In the genomic region with DNA sequence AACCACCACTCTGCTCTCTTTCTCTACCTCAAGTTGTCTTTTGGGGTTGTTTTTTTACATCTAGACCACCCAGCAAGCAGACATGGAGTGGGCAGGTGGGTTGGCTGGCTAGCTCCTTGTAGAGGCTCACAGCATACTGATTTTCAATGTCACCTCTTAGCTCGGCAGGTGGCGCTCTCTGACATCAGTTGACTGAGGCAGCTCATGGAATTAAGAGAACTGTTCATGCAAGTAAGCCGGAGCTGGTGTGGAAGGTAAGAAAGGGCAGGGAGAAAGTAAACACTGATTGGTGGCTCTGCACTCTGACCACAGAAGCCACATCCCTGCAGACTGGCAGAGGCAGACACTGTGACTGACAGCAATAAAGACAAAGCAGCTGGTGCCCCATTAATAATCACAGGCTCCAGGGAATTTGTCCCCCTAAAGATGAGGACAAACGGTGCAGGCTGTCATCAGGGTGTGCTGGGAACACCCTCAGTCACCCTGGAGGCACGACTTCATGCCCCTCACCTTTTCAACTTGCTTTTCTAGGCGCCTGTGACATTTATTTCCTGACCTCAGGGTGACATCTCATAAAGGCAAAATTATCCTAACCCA, we compare ENCODE assay signal across 8 cellular contexts.
A peak's percentile ranks its signal among the peaks of the same experiment; 100 is the strongest.
DNase-seq lines count a peak whose midpoint lies in the region; ATAC-seq and TF ChIP-seq lines count a peak whose summit lies in the region.

No MANE protein-coding gene starts in this region.

- DNase-seq in HUDEP-2 (lab: John Stamatoyannopoulos, UW; ENCODE audit: unreplicated experiment in 76 of 76): peak in 40 of 76 experiments; percentile 3 to 61 (median 22)
- peak; percentile 96 for DNase-seq in NCI-H82 (lab: John Stamatoyannopoulos, UW)
- peak; percentile 46 for DNase-seq in astrocyte of the hippocampus (ENCODE audit: low read depth, low spot score)
- DNase-seq in islet precursor cell: peak; percentile 93
- DNase-seq in stimulated activated naive CD8-positive, alpha-beta T cell treated with anti-CD3 and anti-CD28 coated beads, Interleukin-15, amount 100 ng/mL, for 72 hours: peak; percentile 8 to 30

- ATAC-seq in GM18870 (IDR thresholded peaks at IDR 0.05; ENCODE audit: unreplicated experiment): peak; percentile 79
- peak; percentile 43 for ATAC-seq in stimulated activated naive CD8-positive, alpha-beta T cell treated with anti-CD3 and anti-CD28 coated beads, Interleukin-15, amount 100 ng/mL, for 72 hours
- ATAC-seq in HG02938 (IDR thresholded peaks at IDR 0.05; ENCODE audit: unreplicated experiment): no peak

- peaks cover 15% of the 10 kb centered on the region for H3K27me3 Mint-ChIP-seq in stimulated activated naive CD8-positive, alpha-beta T cell treated with anti-CD3 and anti-CD28 coated beads, Interleukin-15, amount 100 ng/mL, for 72 hours

- no peaks in the 10 kb centered on the region for H3K4me1 Mint-ChIP-seq in stimulated activated naive CD8-positive, alpha-beta T cell treated with anti-CD3 and anti-CD28 coated beads, Interleukin-15, amount 100 ng/mL, for 72 hours

- no peak overlapping the region for H3K4me3 Mint-ChIP-seq in stimulated activated naive CD8-positive, alpha-beta T cell treated with anti-CD3 and anti-CD28 coated beads, Interleukin-15, amount 100 ng/mL, for 72 hours

- peak; percentile 87 for TF ChIP-seq CTCF in C4-2B (conservative IDR thresholded peaks at IDR 0.05)

- no peak overlapping the region for H3K27ac Mint-ChIP-seq in stimulated activated naive CD8-positive, alpha-beta T cell treated with anti-CD3 and anti-CD28 coated beads, Interleukin-15, amount 100 ng/mL, for 72 hours

- no peak overlapping the region for H3K27ac ChIP-seq in C4-2B

- no peaks in the 10 kb centered on the region for H3K9me3 Mint-ChIP-seq in stimulated activated naive CD8-positive, alpha-beta T cell treated with anti-CD3 and anti-CD28 coated beads, Interleukin-15, amount 100 ng/mL, for 72 hours

Comparison
In these comparisons a context has a peak if more than half of its experiments do, and no peak if none do; other contexts are left out.
1. DNase-seq: peak in every context shown above with its lines; median percentile 96 in NCI-H82; 93 in islet precursor cell; 46 in astrocyte of the hippocampus; 22 in HUDEP-2; 19 in stimulated activated naive CD8-positive, alpha-beta T cell treated with anti-CD3 and anti-CD28 coated beads, Interleukin-15, amount 100 ng/mL, for 72 hours.